Comparison of ENCODE assay signal across 29 cellular contexts in genomic region chr17:44772308-44773024, GRCh38.
"Had no signal": no experiment of that assay in that cellular context is flagged by ENCODE, and none has a peak within 500 bp of the region (broad histone marks: within the 10 kb centered on the region; RNA-seq: fewer than 3 reads in every experiment).

No MANE protein-coding gene starts in this region.

- FAIRE-seq: astrocyte, bronchial epithelial cell, colon had no signal

- H3K27ac ChIP-seq: brain microvascular endothelial cell, esophagus muscularis mucosa, foreskin keratinocyte, gastrocnemius medialis, heart left ventricle had no signal

- ATAC-seq: activated CD4-positive, alpha-beta T cell treated with anti-CD3 and anti-CD28 coated beads for 36 hours; activated CD8-positive, alpha-beta T cell treated with anti-CD3 and anti-CD28 coated beads for 36 hours; activated T-cell treated with anti-CD3 and anti-CD28 coated beads, Interleukin-2, amount 50 U/mL, for 4 hours; activated T-helper 17 cell treated with anti-CD3 and anti-CD28 coated beads, Interleukin-2, amount 50 U/mL, for 72 hours; effector memory CD8-positive, alpha-beta T cell; foreskin keratinocyte; gastrocnemius medialis; heart left ventricle had no signal

- H3K4me3 ChIP-seq: esophagus muscularis mucosa, gastrocnemius medialis, heart left ventricle had no signal

- H3K9me3 ChIP-seq: esophagus muscularis mucosa, gastrocnemius medialis, heart left ventricle had no signal

- H3K36me3 ChIP-seq: brain microvascular endothelial cell, esophagus muscularis mucosa, gastrocnemius medialis, heart left ventricle had no signal

- H3K4me1 ChIP-seq: foreskin keratinocyte had no signal

- H3K27me3 ChIP-seq: brain microvascular endothelial cell, heart left ventricle had no signal

- DNase-seq: activated CD4-positive, alpha-beta T cell treated with anti-CD3 and anti-CD28 coated beads for 36 hours; activated CD4-positive, alpha-beta T cell treated with anti-CD3 and anti-CD28 coated beads, Interleukin-2, amount 10 ng/mL, durations not matched to agents 7 days and 5 days; activated CD4-positive, alpha-beta T cell treated with anti-CD3 and anti-CD28 coated beads, Interleukin-2, amount 50 U/mL, for 48 hours; activated CD4-positive, CD25-positive, alpha-beta regulatory T cell; activated CD4-positive, CD25-positive, alpha-beta regulatory T cell treated with anti-CD3 and anti-CD28 coated beads, Interleukin-2, amount 50 U/mL, for 72 hours; activated CD8-positive, alpha-beta memory T cell treated with anti-CD3 and anti-CD28 coated beads for 24 hours; activated CD8-positive, alpha-beta T cell treated with anti-CD3 and anti-CD28 coated beads for 36 hours; activated effector memory CD4-positive, alpha-beta T cell treated with Interleukin-2 at 50 U/mL for 16 hours; activated gamma-delta T cell treated with Interleukin-2 at 50 U/mL for 16 hours; activated naive CD4-positive, alpha-beta T cell treated with anti-CD3 and anti-CD28 coated beads, Interleukin-2, amount 50 U/mL, for 16 hours; activated naive CD4-positive, alpha-beta T cell treated with Interleukin-2 at 50 U/mL for 16 hours; activated T-cell treated with anti-CD3 and anti-CD28 coated beads, Interleukin-2, amount 50 U/mL, for 4 hours; amniotic stem cell; brain microvascular endothelial cell; cortex of kidney; dermis blood vessel endothelial cell; effector CD4-positive, alpha-beta T cell; effector memory CD8-positive, alpha-beta T cell; erythroblast; foreskin keratinocyte; gastrocnemius medialis; glutamatergic neuron; T-helper 2 cell had no signal
